In the genomic region with DNA sequence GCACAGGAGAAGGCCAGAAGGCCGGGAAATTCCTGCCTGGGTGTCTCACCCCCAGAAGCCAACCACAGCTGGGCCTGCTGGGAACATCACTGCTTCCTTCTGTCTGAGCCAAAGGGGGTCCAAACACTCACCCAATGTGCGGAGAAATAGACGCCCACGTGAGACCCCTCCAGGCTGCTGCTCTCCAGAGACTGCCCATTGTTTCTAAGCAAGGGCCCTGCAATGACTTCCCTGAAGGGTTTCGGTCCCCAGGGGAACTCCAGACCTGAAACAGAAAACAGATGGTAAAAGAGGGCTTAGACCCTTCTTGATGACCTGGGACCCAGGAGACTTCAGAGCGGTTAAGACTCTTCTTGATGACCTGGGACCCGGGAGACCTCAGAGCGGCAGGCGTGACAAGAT, we compare ENCODE assay signal across 31 cellular contexts. TPM values are rescaled to one million over a fixed set of nuclear protein-coding genes. Genes with fewer than 3 reads are reported as not detected.
A peak's percentile ranks its signal among the peaks of the same experiment; 100 is the strongest.
DNase-seq lines count a peak whose midpoint lies in the region; ATAC-seq and TF ChIP-seq lines count a peak whose summit lies in the region.
"Had no signal": no experiment of that assay in that cellular context is flagged by ENCODE, and none has a peak within 500 bp of the region (broad histone marks: within the 10 kb centered on the region; RNA-seq: fewer than 3 reads in every experiment).

No MANE protein-coding gene starts in this region.

- H3K4me1 Mint-ChIP-seq in stimulated activated memory B cell treated with anti-CD40 and anti-IgM and Interleukin-4, amounts not matched to agents 10 μg/mL and 1 μg/mL and 100 μg/mL, for 72 hours, result peaks cover 6% of the 10 kb centered on the region
- H3K4me1 Mint-ChIP-seq: activated CD8-positive, alpha-beta memory T cell treated with anti-CD3 and anti-CD28 coated beads, Interleukin-2, amount 10 ng/mL, durations not matched to agents 7 days and 5 days; immature natural killer cell had no signal

- H3K36me3 Mint-ChIP-seq in stimulated activated memory B cell treated with anti-CD40 and anti-IgM and Interleukin-4, amounts not matched to agents 10 μg/mL and 1 μg/mL and 100 μg/mL, for 72 hours, result no peaks in the 10 kb centered on the region
- H3K36me3 Mint-ChIP-seq: activated CD8-positive, alpha-beta memory T cell treated with anti-CD3 and anti-CD28 coated beads, Interleukin-2, amount 10 ng/mL, durations not matched to agents 7 days and 5 days; immature natural killer cell had no signal

- DNase-seq in GM10248 (ENCODE audit: extremely low spot score) (peak; percentile 54), RWPE1 (ENCODE audit: low spot score) (no peak), upper lobe of right lung (no peak)
- DNase-seq: ACHN; activated CD8-positive, alpha-beta memory T cell treated with anti-CD3 and anti-CD28 coated beads, Interleukin-2, amount 10 ng/mL, durations not matched to agents 7 days and 5 days; activated naive CD4-positive, alpha-beta T cell treated with Interleukin-2 at 50 U/mL for 16 hours; activated T-cell treated with anti-CD3 and anti-CD28 coated beads, Interleukin-2, amount 50 U/mL, for 72 hours; BE2C; colonic mucosa; effector CD4-positive, alpha-beta T cell; immature natural killer cell; IMR-90; left colon; mammary epithelial cell; MV-4-11; NCI-H510A; NK-92 treated with Interleukin-12 subunit alpha and Interleukin-12 subunit beta, amount 100 ng/mL, for 24 hours; PC-3; stimulated activated CD4-positive, alpha-beta T cell treated with anti-CD3 and anti-CD28 coated beads, Interleukin-1b, Interleukin-23, amount 100 ng/mL, for 48 hours; testis; uterus had no signal

- peaks cover 32% of the 10 kb centered on the region for H3K27me3 Mint-ChIP-seq in stimulated activated memory B cell treated with anti-CD40 and anti-IgM and Interleukin-4, amounts not matched to agents 10 μg/mL and 1 μg/mL and 100 μg/mL, for 72 hours
- H3K27me3 Mint-ChIP-seq: activated CD8-positive, alpha-beta memory T cell treated with anti-CD3 and anti-CD28 coated beads, Interleukin-2, amount 10 ng/mL, durations not matched to agents 7 days and 5 days; stimulated activated naive CD8-positive, alpha-beta T cell treated with anti-CD3 and anti-CD28 coated beads, Interleukin-15, Interleukin-2, amounts not matched to agents 100 ng/mL and 50 ng/mL, for 24 hours had no signal

- POLR2A ChIA-PET in GM10248 (lab: Yijun Ruan, JAX), result interaction anchor here (0.7 kb wide), 1 partner anchor 670 kb away, joined by 3 read pairs; no protein-coding TSS in a partner anchor
- POLR2A ChIA-PET in RWPE1 (lab: Yijun Ruan, JAX; ENCODE audit: low non-redundant PET), result no interaction called here

- CTCF ChIA-PET in GM10248 (lab: Yijun Ruan, JAX) (no interaction called here), RWPE1 (lab: Yijun Ruan, JAX) (interaction anchor here (0.6 kb wide), 1 partner anchor 172 kb away, joined by 3 read pairs; no protein-coding TSS in a partner anchor)

- intact Hi-C loops in upper lobe of right lung (cut with DNase I), result no loop called here

- H3K27ac ChIP-seq in RWPE1 (peak overlapping the region; percentile 17; the same call in 1 of the 2 replicates), upper lobe of right lung (no peak overlapping the region)
- H3K27ac ChIP-seq: colonic mucosa, epithelial cell of prostate, right atrium auricular region, testis, uterus had no signal

- H3K27me3 ChIP-seq in upper lobe of right lung, result no peaks in the 10 kb centered on the region
- H3K27me3 ChIP-seq: BE2C, colonic mucosa, right atrium auricular region, testis, uterus had no signal

- H3K4me1 ChIP-seq in upper lobe of right lung, result no peaks in the 10 kb centered on the region
- H3K4me1 ChIP-seq: BE2C, colonic mucosa, testis, uterus had no signal

- no peak overlapping the region for H3K4me3 ChIP-seq in upper lobe of right lung
- H3K4me3 ChIP-seq: colonic mucosa, right atrium auricular region, smooth muscle cell, testis, uterus had no signal

- H3K27ac Mint-ChIP-seq in stimulated activated memory B cell treated with anti-CD40 and anti-IgM and Interleukin-4, amounts not matched to agents 10 μg/mL and 1 μg/mL and 100 μg/mL, for 72 hours, result no peak overlapping the region
- H3K27ac Mint-ChIP-seq: activated CD8-positive, alpha-beta memory T cell treated with anti-CD3 and anti-CD28 coated beads, Interleukin-2, amount 10 ng/mL, durations not matched to agents 7 days and 5 days; activated T-cell treated with anti-CD3 and anti-CD28 coated beads, Interleukin-2, amount 50 U/mL, for 72 hours; immature natural killer cell; stimulated activated naive CD8-positive, alpha-beta T cell treated with anti-CD3 and anti-CD28 coated beads, Interleukin-15, Interleukin-2, amounts not matched to agents 100 ng/mL and 50 ng/mL, for 24 hours; T-helper 1 cell treated with Interleukin-12 subunit alpha and Interleukin-12 subunit beta and Interleukin-4 antibody, amounts not matched to agents 30 μg/mL and 1 μg/mL, for 36 hours had no signal

- ATAC-seq in GM21360 (IDR thresholded peaks at IDR 0.05; ENCODE audit: unreplicated experiment) (peak; percentile 46), HG03460 (IDR thresholded peaks at IDR 0.05; ENCODE audit: unreplicated experiment) (no peak), GM21381 (IDR thresholded peaks at IDR 0.05; ENCODE audit: unreplicated experiment) (no peak), upper lobe of right lung (no peak)
- ATAC-seq in stimulated activated memory B cell treated with anti-CD40 and anti-IgM and Interleukin-4, amounts not matched to agents 10 μg/mL and 1 μg/mL and 100 μg/mL, for 72 hours, result peak; percentile 81
- ATAC-seq: activated CD8-positive, alpha-beta memory T cell treated with anti-CD3 and anti-CD28 coated beads, Interleukin-2, amount 10 ng/mL, durations not matched to agents 7 days and 5 days; activated T-cell treated with anti-CD3 and anti-CD28 coated beads, Interleukin-2, amount 50 U/mL, for 72 hours; left colon; PC-3; SK-N-SH treated with all-trans-retinoic acid at 6 μM for 48 hours had no signal

- no peaks in the 10 kb centered on the region for H3K9me3 Mint-ChIP-seq in stimulated activated memory B cell treated with anti-CD40 and anti-IgM and Interleukin-4, amounts not matched to agents 10 μg/mL and 1 μg/mL and 100 μg/mL, for 72 hours
- H3K9me3 Mint-ChIP-seq: activated T-cell treated with anti-CD3 and anti-CD28 coated beads, Interleukin-2, amount 50 U/mL, for 72 hours; immature natural killer cell; stimulated activated naive CD8-positive, alpha-beta T cell treated with anti-CD3 and anti-CD28 coated beads, Interleukin-15, Interleukin-2, amounts not matched to agents 100 ng/mL and 50 ng/mL, for 24 hours; T-helper 1 cell treated with Interleukin-12 subunit alpha and Interleukin-12 subunit beta and Interleukin-4 antibody, amounts not matched to agents 30 μg/mL and 1 μg/mL, for 36 hours had no signal

- no peaks in the 10 kb centered on the region for H3K9me3 ChIP-seq in upper lobe of right lung
- H3K9me3 ChIP-seq: BE2C, colonic mucosa, right atrium auricular region, testis, uterus had no signal

- peaks cover 18% of the 10 kb centered on the region for H3K36me3 ChIP-seq in upper lobe of right lung
- H3K36me3 ChIP-seq: BE2C, colonic mucosa, uterus had no signal

- H3K4me3 Mint-ChIP-seq in stimulated activated memory B cell treated with anti-CD40 and anti-IgM and Interleukin-4, amounts not matched to agents 10 μg/mL and 1 μg/mL and 100 μg/mL, for 72 hours, result peak overlapping the region; percentile 43
- H3K4me3 Mint-ChIP-seq: activated CD8-positive, alpha-beta memory T cell treated with anti-CD3 and anti-CD28 coated beads, Interleukin-2, amount 10 ng/mL, durations not matched to agents 7 days and 5 days; activated T-cell treated with anti-CD3 and anti-CD28 coated beads, Interleukin-2, amount 50 U/mL, for 72 hours; immature natural killer cell; stimulated activated naive CD8-positive, alpha-beta T cell treated with anti-CD3 and anti-CD28 coated beads, Interleukin-15, Interleukin-2, amounts not matched to agents 100 ng/mL and 50 ng/mL, for 24 hours; T-helper 1 cell treated with Interleukin-12 subunit alpha and Interleukin-12 subunit beta and Interleukin-4 antibody, amounts not matched to agents 30 μg/mL and 1 μg/mL, for 36 hours had no signal

- TF ChIP-seq CTCF in GM10248 (IDR thresholded peaks at IDR 0.05; ENCODE audit: control extremely low read depth, extremely low read depth, low read depth, missing control alignments), result no peak
- no peak for TF ChIP-seq CTCF in RWPE1 (conservative IDR thresholded peaks at IDR 0.05; ENCODE audit: low read depth)
- TF ChIP-seq CTCF in upper lobe of right lung (IDR thresholded peaks at IDR 0.05), result no peak

RNA-seq across cellular contexts. Expression of a gene that starts 41.3 kb away (rescaled TPM):
- 12.1 TPM for total RNA-seq in upper lobe of right lung

RNA-seq across cellular contexts. Expression of a gene that starts 41.4 kb away (rescaled TPM):
- total RNA-seq in upper lobe of right lung, result 55.5 TPM

Comparison
In these comparisons a context has a peak if more than half of its experiments do, and no peak if none do; other contexts are left out.
1. ATAC-seq: peak in GM21360 (single experiment) and stimulated activated memory B cell treated with anti-CD40 and anti-IgM and Interleukin-4, amounts not matched to agents 10 μg/mL and 1 μg/mL and 100 μg/mL, for 72 hours (single experiment); none in HG03460 (single experiment), GM21381 (single experiment) and upper lobe of right lung (single experiment).